In genomic region chr4:140642674-140643437, GRCh38 we compare ENCODE assay signal across 25 cellular contexts.
DNase-seq lines count a peak whose midpoint lies in the region; ATAC-seq, FAIRE-seq and TF ChIP-seq lines count a peak whose summit lies in the region.
"Had no signal": no experiment of that assay in that cellular context is flagged by ENCODE, and none has a peak within 500 bp of the region (broad histone marks: within the 10 kb centered on the region; RNA-seq: fewer than 3 reads in every experiment).

No MANE protein-coding gene starts in this region.

- in situ Hi-C loops in G401 (cut with HindIII; ENCODE audit: low sequenced_read_pairs) = no loop called here
- in situ Hi-C loops in K562 (cut with MboI) = no loop called here

- no peak overlapping the region for H3K9ac ChIP-seq in K562 (ENCODE audit: insufficient read depth in 1 of 2, low read depth in 2 of 2, low read length in 2 of 2)

- BruUV-seq in K562 (replicated peaks; lab: Mats Ljungman, UMichigan) = no TSS peak

- H3K79me2 ChIP-seq in K562 (ENCODE audit: control insufficient read depth, insufficient read depth, low read length) = no peaks in the 10 kb centered on the region

- POLR2A ChIA-PET in K562 (lab: Yijun Ruan, JAX) = interaction anchor here (0.5 to 0.8 kb wide), 2 partner anchors 11 to 180 kb away, joined by 3 to 4 read pairs; no protein-coding TSS in a partner anchor

- no peak for TF ChIP-seq POLR2A in K562 (conservative IDR thresholded peaks at IDR 0.05)

- H3K4me1 ChIP-seq in K562 (replicated peaks in 1 of 2; ENCODE audit: control insufficient read depth in 2 of 2, insufficient read depth in 2 of 2, low read length in 2 of 2) (peaks cover 0 to 15% of the 10 kb centered on the region in 2 experiments; a peak in 2 of 5 replicates), mucosa of descending colon (ENCODE audit: low read depth) (no peaks in the 10 kb centered on the region)
- H3K4me1 ChIP-seq: pancreas, vagina had no signal

- H3K9me3 ChIP-seq in K562 (replicated peaks; ENCODE audit: control insufficient read depth, insufficient read depth, low read depth, low read length) = no peaks in the 10 kb centered on the region
- H3K9me3 ChIP-seq in mucosa of descending colon = no peaks in the 10 kb centered on the region
- H3K9me3 ChIP-seq: MG63, pancreas, vagina had no signal

- no peaks in the 10 kb centered on the region for H4K20me1 ChIP-seq in K562 (replicated peaks; ENCODE audit: control insufficient read depth, insufficient read depth, low read length)

- ATAC-seq in K562 (peak; percentile 29; the same call in 2 of the 3 replicates), mucosa of descending colon (peak; percentile 25)
- ATAC-seq in stimulated activated effector memory CD8-positive, alpha-beta T cell treated with anti-CD3 and anti-CD28 coated beads, Interleukin-12 subunit alpha, Interleukin-12 subunit beta, amount 100 ng/mL, for 72 hours = peak; percentile 9
- ATAC-seq: SK-N-SH treated with all-trans-retinoic acid at 6 μM for 48 hours had no signal

- no peak overlapping the region for H3K4me3 Mint-ChIP-seq in stimulated activated effector memory CD8-positive, alpha-beta T cell treated with anti-CD3 and anti-CD28 coated beads, Interleukin-12 subunit alpha, Interleukin-12 subunit beta, amount 100 ng/mL, for 72 hours
- H3K4me3 Mint-ChIP-seq: activated CD4-positive, alpha-beta T cell treated with anti-CD3 and anti-CD28 coated beads, Interleukin-2, amount 10 ng/mL, durations not matched to agents 24 days and 14 days; CD4-positive, CD25-positive, alpha-beta regulatory T cell had no signal

- H3K36me3 Mint-ChIP-seq in stimulated activated effector memory CD8-positive, alpha-beta T cell treated with anti-CD3 and anti-CD28 coated beads, Interleukin-12 subunit alpha, Interleukin-12 subunit beta, amount 100 ng/mL, for 72 hours = peaks cover 6% of the 10 kb centered on the region
- H3K36me3 Mint-ChIP-seq: CD4-positive, CD25-positive, alpha-beta regulatory T cell had no signal

- DNase-seq in G401 (ENCODE audit: low spot score) = peak; percentile 53
- no peak for DNase-seq in K562 (ENCODE audit: extremely low read depth in 1 of 4, low spot score in 3 of 4)
- no peak for DNase-seq in mucosa of descending colon
- DNase-seq in stimulated activated effector memory CD8-positive, alpha-beta T cell treated with anti-CD3 and anti-CD28 coated beads, Interleukin-12 subunit alpha, Interleukin-12 subunit beta, amount 100 ng/mL, for 72 hours (ENCODE audit: low spot score in 2 of 2) = no peak
- DNase-seq in NCI-H1930 (lab: John Stamatoyannopoulos, UW) = no peak
- no peak for DNase-seq in H4 (ENCODE audit: low spot score)
- DNase-seq in SK-N-DZ (ENCODE audit: low spot score) = no peak
- DNase-seq: activated CD4-positive, alpha-beta T cell treated with anti-CD3 and anti-CD28 coated beads, Interleukin-2, amount 10 ng/mL, durations not matched to agents 24 days and 14 days; activated naive CD4-positive, alpha-beta T cell; activated T-cell treated with anti-CD3 and anti-CD28 coated beads, Interleukin-2, amount 50 U/mL, for 48 hours; amniotic stem cell; CD4-positive, CD25-positive, alpha-beta regulatory T cell; EL; MG63; NCI-H1417; NCI-H2081 treated with DMSO at 0.1 percent for 48 hours; NCI-H82; T-helper 2 cell had no signal

- FAIRE-seq in K562 (lab: Jason Lieb, UNC) = no peak
- FAIRE-seq: bronchial epithelial cell, keratinocyte, pancreas had no signal

- H3K4me1 Mint-ChIP-seq in stimulated activated effector memory CD8-positive, alpha-beta T cell treated with anti-CD3 and anti-CD28 coated beads, Interleukin-12 subunit alpha, Interleukin-12 subunit beta, amount 100 ng/mL, for 72 hours = no peaks in the 10 kb centered on the region
- H3K4me1 Mint-ChIP-seq: activated CD4-positive, alpha-beta T cell treated with anti-CD3 and anti-CD28 coated beads, Interleukin-2, amount 10 ng/mL, durations not matched to agents 24 days and 14 days; CD4-positive, CD25-positive, alpha-beta regulatory T cell had no signal

- no peaks in the 10 kb centered on the region for H3K9me3 Mint-ChIP-seq in stimulated activated effector memory CD8-positive, alpha-beta T cell treated with anti-CD3 and anti-CD28 coated beads, Interleukin-12 subunit alpha, Interleukin-12 subunit beta, amount 100 ng/mL, for 72 hours
- H3K9me3 Mint-ChIP-seq: activated CD4-positive, alpha-beta T cell treated with anti-CD3 and anti-CD28 coated beads, Interleukin-2, amount 10 ng/mL, durations not matched to agents 24 days and 14 days; CD4-positive, CD25-positive, alpha-beta regulatory T cell had no signal

- intact Hi-C loops in K562 (cut with micrococcal nuclease) = no loop called here
- intact Hi-C loops in mucosa of descending colon (cut with DNase I, micrococcal nuclease) = no loop called here

- H3K4me3 ChIP-seq in K562 (no peak overlapping the region), mucosa of descending colon (no peak overlapping the region)
- H3K4me3 ChIP-seq: MG63, pancreas had no signal

- H2AFZ ChIP-seq in K562 (ENCODE audit: low read depth, low read length) = no peak overlapping the region

- H3K9me1 ChIP-seq in K562 (ENCODE audit: control insufficient read depth, insufficient read depth, low read length) = peaks cover 2% of the 10 kb centered on the region

- H3K36me3 ChIP-seq in K562 (ENCODE audit: control insufficient read depth, insufficient read depth, low read length) (no peaks in the 10 kb centered on the region), mucosa of descending colon (ENCODE audit: low read depth) (no peaks in the 10 kb centered on the region)
- H3K36me3 ChIP-seq: MG63, pancreas had no signal

- CTCF ChIA-PET in K562 (lab: Yijun Ruan, JAX; ENCODE audit: low intra/inter-chr PET ratio) = no interaction called here

- TF ChIP-seq CTCF in K562 (IDR thresholded peaks at IDR 0.05 in 2 of 3, conservative IDR thresholded peaks at IDR 0.05 in 1 of 3; ENCODE audit: insufficient read depth in 2 of 3, low read depth in 1 of 3, low read length in 3 of 3) = no peak
- no peak for TF ChIP-seq CTCF in mucosa of descending colon (IDR thresholded peaks at IDR 0.05)

- WGBS in K562 (ENCODE audit: insufficient coverage, low coverage, missing lambda C conversion rate) = 4% methylated on average over 20 of the region's 33 CpGs

- TF ChIP-seq RAD21 in K562 (CRISPR knock-in tag; conservative IDR thresholded peaks at IDR 0.05 in 1 of 2, IDR thresholded peaks at IDR 0.05 in 1 of 2) = no peak

- no peak overlapping the region for H3K27ac Mint-ChIP-seq in stimulated activated effector memory CD8-positive, alpha-beta T cell treated with anti-CD3 and anti-CD28 coated beads, Interleukin-12 subunit alpha, Interleukin-12 subunit beta, amount 100 ng/mL, for 72 hours
- H3K27ac Mint-ChIP-seq: activated CD4-positive, alpha-beta T cell treated with anti-CD3 and anti-CD28 coated beads, Interleukin-2, amount 10 ng/mL, durations not matched to agents 24 days and 14 days; CD4-positive, CD25-positive, alpha-beta regulatory T cell had no signal

- H3K4me2 ChIP-seq in K562 (ENCODE audit: insufficient read depth, low read length) = no peak overlapping the region

- peaks cover 30 to 39% of the 10 kb centered on the region in 2 experiments; a peak in 4 of 5 replicates for H3K27me3 ChIP-seq in K562 (ENCODE audit: control insufficient read depth in 2 of 2, insufficient read depth in 2 of 2, low read length in 2 of 2)
- H3K27me3 ChIP-seq: MG63, pancreas, vagina had no signal

- no peak overlapping the region for H3K27ac ChIP-seq in K562 (ENCODE audit: extremely low read depth, low read depth, low read length)
- H3K27ac ChIP-seq: coronary artery, RWPE1, vagina had no signal

- TF ChIP-seq EP300 in K562 (IDR thresholded peaks at IDR 0.05; ENCODE audit: low read length) = no peak

TF ChIP-seq in K562, 482 proteins besides CTCF, POLR2A, EP300 and RAD21:
- TF ChIP-seq NBN (IDR thresholded peaks at IDR 0.05; ENCODE audit: low read depth) = no peak
- no peak for TF ChIP-seq HIVEP1 (CRISPR knock-in tag; IDR thresholded peaks at IDR 0.05)
- no peak for TF ChIP-seq ZNF274 (IDR thresholded peaks at IDR 0.05; ENCODE audit: borderline replicate concordance, low read depth, low read length)
- no peak for TF ChIP-seq HNRNPLL (IDR thresholded peaks at IDR 0.05; ENCODE audit: low read depth, low read length, poor library complexity, severe bottlenecking)
- TF ChIP-seq ZBTB34 (CRISPR knock-in tag; IDR thresholded peaks at IDR 0.05) = no peak
- no peak for TF ChIP-seq ZNF436 (CRISPR knock-in tag; IDR thresholded peaks at IDR 0.05)
